ENCODE assay signal across 1 cellular context in genomic region chr1:17516303-17517214, GRCh38.
A peak's percentile ranks its signal among the peaks of the same experiment; 100 is the strongest.
TF ChIP-seq lines count a peak whose summit lies in the region.

No MANE protein-coding gene starts in this region.

TF ChIP-seq in HepG2, 621 proteins besides CTCF, POLR2A, EP300 and RAD21 (continued from another document and continues in another):
- TF ChIP-seq SAP130 (CRISPR knock-in tag; IDR thresholded peaks at IDR 0.05; ENCODE audit: low read depth) = peak; percentile 45; the same call in 1 of the 2 replicates
- no peak for TF ChIP-seq ZNF598 (CRISPR knock-in tag; IDR thresholded peaks at IDR 0.05; ENCODE audit: borderline replicate concordance)
- 0 out of 2 replicates have a peak, but pooled peaks have one; percentile 24 for TF ChIP-seq MED1 (CRISPR knock-in tag; IDR thresholded peaks at IDR 0.05)
- TF ChIP-seq ZNF44 (CRISPR knock-in tag; IDR thresholded peaks at IDR 0.05) = no peak
- TF ChIP-seq ARID5B (CRISPR knock-in tag; IDR thresholded peaks at IDR 0.05) = peak; percentile 72
- peak; percentile 68; the same call in 1 of the 2 replicates for TF ChIP-seq NCOR1 (IDR thresholded peaks at IDR 0.05; ENCODE audit: borderline replicate concordance, low read length)
- peak; percentile 47; the same call in 1 of the 2 replicates for TF ChIP-seq AHDC1 (CRISPR knock-in tag; IDR thresholded peaks at IDR 0.05; ENCODE audit: borderline replicate concordance)
- TF ChIP-seq ZNF224 (CRISPR knock-in tag; IDR thresholded peaks at IDR 0.05) = no peak
- peak; percentile 69; the same call in 1 of the 2 replicates for TF ChIP-seq ZSCAN9 (CRISPR knock-in tag; IDR thresholded peaks at IDR 0.05; ENCODE audit: borderline replicate concordance)
- peak; percentile 93 for TF ChIP-seq HMG20B (CRISPR knock-in tag; conservative IDR thresholded peaks at IDR 0.05)
- no peak for TF ChIP-seq SOX13 (IDR thresholded peaks at IDR 0.05)
- TF ChIP-seq SOX13 (CRISPR knock-in tag; conservative IDR thresholded peaks at IDR 0.05 in 1 of 2, IDR thresholded peaks at IDR 0.05 in 1 of 2) = peak in 1 of 2 experiments; percentile 24; a peak in 1 of 4 replicates
- TF ChIP-seq CBX1 (IDR thresholded peaks at IDR 0.05; ENCODE audit: low read depth) = no peak
- 0 out of 2 replicates have a peak, but pooled peaks have one; percentile 17 for TF ChIP-seq MIXL1 (CRISPR knock-in tag; IDR thresholded peaks at IDR 0.05)
- TF ChIP-seq TFAP4 (IDR thresholded peaks at IDR 0.05; ENCODE audit: borderline replicate concordance, low read depth) = peak; percentile 62; the same call in 1 of the 2 replicates
- peak; percentile 66; the same call in 1 of the 2 replicates for TF ChIP-seq PAXIP1 (CRISPR knock-in tag; conservative IDR thresholded peaks at IDR 0.05)
- TF ChIP-seq, protein P1, sequence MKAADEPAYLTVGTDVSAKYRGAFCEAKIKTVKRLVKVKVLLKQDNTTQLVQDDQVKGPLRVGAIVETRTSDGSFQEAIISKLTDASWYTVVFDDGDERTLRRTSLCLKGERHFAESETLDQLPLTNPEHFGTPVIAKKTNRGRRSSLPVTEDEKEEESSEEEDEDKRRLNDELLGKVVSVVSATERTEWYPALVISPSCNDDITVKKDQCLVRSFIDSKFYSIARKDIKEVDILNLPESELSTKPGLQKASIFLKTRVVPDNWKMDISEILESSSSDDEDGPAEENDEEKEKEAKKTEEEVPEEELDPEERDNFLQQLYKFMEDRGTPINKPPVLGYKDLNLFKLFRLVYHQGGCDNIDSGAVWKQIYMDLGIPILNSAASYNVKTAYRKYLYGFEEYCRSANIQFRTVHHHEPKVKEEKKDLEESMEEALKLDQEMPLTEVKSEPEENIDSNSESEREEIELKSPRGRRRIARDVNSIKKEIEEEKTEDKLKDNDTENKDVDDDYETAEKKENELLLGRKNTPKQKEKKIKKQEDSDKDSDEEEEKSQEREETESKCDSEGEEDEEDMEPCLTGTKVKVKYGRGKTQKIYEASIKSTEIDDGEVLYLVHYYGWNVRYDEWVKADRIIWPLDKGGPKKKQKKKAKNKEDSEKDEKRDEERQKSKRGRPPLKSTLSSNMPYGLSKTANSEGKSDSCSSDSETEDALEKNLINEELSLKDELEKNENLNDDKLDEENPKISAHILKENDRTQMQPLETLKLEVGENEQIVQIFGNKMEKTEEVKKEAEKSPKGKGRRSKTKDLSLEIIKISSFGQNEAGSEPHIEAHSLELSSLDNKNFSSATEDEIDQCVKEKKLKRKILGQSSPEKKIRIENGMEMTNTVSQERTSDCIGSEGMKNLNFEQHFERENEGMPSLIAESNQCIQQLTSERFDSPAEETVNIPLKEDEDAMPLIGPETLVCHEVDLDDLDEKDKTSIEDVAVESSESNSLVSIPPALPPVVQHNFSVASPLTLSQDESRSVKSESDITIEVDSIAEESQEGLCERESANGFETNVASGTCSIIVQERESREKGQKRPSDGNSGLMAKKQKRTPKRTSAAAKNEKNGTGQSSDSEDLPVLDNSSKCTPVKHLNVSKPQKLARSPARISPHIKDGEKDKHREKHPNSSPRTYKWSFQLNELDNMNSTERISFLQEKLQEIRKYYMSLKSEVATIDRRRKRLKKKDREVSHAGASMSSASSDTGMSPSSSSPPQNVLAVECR (CRISPR knock-in tag; IDR thresholded peaks at IDR 0.05; ENCODE audit: borderline replicate concordance) = peak; percentile 20; the same call in 1 of the 2 replicates
- no peak for TF ChIP-seq ZNF235 (CRISPR knock-in tag; IDR thresholded peaks at IDR 0.05; ENCODE audit: borderline replicate concordance)
- no peak for TF ChIP-seq NR2F6 (IDR thresholded peaks at IDR 0.05)
- TF ChIP-seq NR2F6 (CRISPR knock-in tag; IDR thresholded peaks at IDR 0.05) = 0 out of 2 replicates have a peak, but pooled peaks have one; percentile 20
- TF ChIP-seq MED8 (CRISPR knock-in tag; IDR thresholded peaks at IDR 0.05; ENCODE audit: insufficient replicate concordance) = no peak
- TF ChIP-seq PITX1 (CRISPR knock-in tag; IDR thresholded peaks at IDR 0.05) = 0 out of 2 replicates have a peak, but pooled peaks have one; percentile 39
- 0 out of 2 replicates have a peak, but pooled peaks have one; percentile 25 for TF ChIP-seq ZNF614 (CRISPR knock-in tag; IDR thresholded peaks at IDR 0.05; ENCODE audit: borderline replicate concordance)
- peak; percentile 30; the same call in 1 of the 2 replicates for TF ChIP-seq SIX4 (CRISPR knock-in tag; IDR thresholded peaks at IDR 0.05)
- TF ChIP-seq FOXP4 (CRISPR knock-in tag; IDR thresholded peaks at IDR 0.05) = peak; percentile 58; the same call in 1 of the 2 replicates
- TF ChIP-seq SOX6 (IDR thresholded peaks at IDR 0.05) = no peak
- peak; percentile 27; the same call in 1 of the 2 replicates for TF ChIP-seq SOX6 (CRISPR knock-in tag; IDR thresholded peaks at IDR 0.05)
- TF ChIP-seq RARG (CRISPR knock-in tag; IDR thresholded peaks at IDR 0.05; ENCODE audit: low read depth) = no peak
- 0 out of 2 replicates have a peak, but pooled peaks have one; percentile 28 for TF ChIP-seq YEATS4 (CRISPR knock-in tag; IDR thresholded peaks at IDR 0.05; ENCODE audit: borderline replicate concordance)
- TF ChIP-seq RARA (CRISPR knock-in tag; IDR thresholded peaks at IDR 0.05) = peak; percentile 60
- TF ChIP-seq, protein P2, sequence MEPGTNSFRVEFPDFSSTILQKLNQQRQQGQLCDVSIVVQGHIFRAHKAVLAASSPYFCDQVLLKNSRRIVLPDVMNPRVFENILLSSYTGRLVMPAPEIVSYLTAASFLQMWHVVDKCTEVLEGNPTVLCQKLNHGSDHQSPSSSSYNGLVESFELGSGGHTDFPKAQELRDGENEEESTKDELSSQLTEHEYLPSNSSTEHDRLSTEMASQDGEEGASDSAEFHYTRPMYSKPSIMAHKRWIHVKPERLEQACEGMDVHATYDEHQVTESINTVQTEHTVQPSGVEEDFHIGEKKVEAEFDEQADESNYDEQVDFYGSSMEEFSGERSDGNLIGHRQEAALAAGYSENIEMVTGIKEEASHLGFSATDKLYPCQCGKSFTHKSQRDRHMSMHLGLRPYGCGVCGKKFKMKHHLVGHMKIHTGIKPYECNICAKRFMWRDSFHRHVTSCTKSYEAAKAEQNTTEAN (CRISPR knock-in tag; conservative IDR thresholded peaks at IDR 0.05) = 0 out of 2 replicates have a peak, but pooled peaks have one; percentile 17
- TF ChIP-seq HMG20A (CRISPR knock-in tag; IDR thresholded peaks at IDR 0.05; ENCODE audit: borderline replicate concordance) = peak; percentile 48; the same call in 1 of the 2 replicates
- TF ChIP-seq DPF2 (CRISPR knock-in tag; IDR thresholded peaks at IDR 0.05; ENCODE audit: borderline replicate concordance, low read depth) = peak; percentile 37; the same call in 1 of the 2 replicates
- peak; percentile 60 for TF ChIP-seq ELF1 (CRISPR knock-in tag; IDR thresholded peaks at IDR 0.05)
- 0 out of 2 replicates have a peak, but pooled peaks have one; percentile 30 for TF ChIP-seq ZMYM2 (CRISPR knock-in tag; IDR thresholded peaks at IDR 0.05)
- TF ChIP-seq THAP11 (CRISPR knock-in tag; IDR thresholded peaks at IDR 0.05) = 0 out of 2 replicates have a peak, but pooled peaks have one; percentile 15
